ENCODE assay signal across 1 cellular context in genomic region chr18:73670536-73670935, GRCh38.
TF ChIP-seq lines count a peak whose summit lies in the region.

No MANE protein-coding gene starts in this region.

TF ChIP-seq in IMR-90, 13 proteins besides CTCF, POLR2A, EP300 and RAD21 (continued from another document):
- TF ChIP-seq ELK1 (IDR thresholded peaks at IDR 0.05; ENCODE audit: borderline replicate concordance, low read depth, low read length) = no peak
- TF ChIP-seq SMC3 (IDR thresholded peaks at IDR 0.05; ENCODE audit: low read depth, low read length) = no peak
- TF ChIP-seq USF2 (IDR thresholded peaks at IDR 0.05; ENCODE audit: low read depth, low read length) = no peak
- no peak for TF ChIP-seq BHLHE40 (IDR thresholded peaks at IDR 0.05; ENCODE audit: low read depth, low read length)
- no peak for TF ChIP-seq FOS (IDR thresholded peaks at IDR 0.05; ENCODE audit: low read depth, low read length)
